ENCODE assay signal across 22 cellular contexts in genomic region chr11:16026849-16027248, GRCh38.
DNase-seq lines count a peak whose midpoint lies in the region; ATAC-seq lines count a peak whose summit lies in the region.
"Had no signal": no experiment of that assay in that cellular context is flagged by ENCODE, and none has a peak within 500 bp of the region (broad histone marks: within the 10 kb centered on the region; RNA-seq: fewer than 3 reads in every experiment).

No MANE protein-coding gene starts in this region.

- no peak overlapping the region for H3K4me3 Mint-ChIP-seq in naive thymus-derived CD4-positive, alpha-beta T cell
- H3K4me3 Mint-ChIP-seq in T-helper 17 cell = no peak overlapping the region
- H3K4me3 Mint-ChIP-seq: B cell; CD4-positive, CD25-positive, alpha-beta regulatory T cell; CD8-positive, alpha-beta T cell; H9; HFFc6 had no signal

- H3K9ac ChIP-seq in SK-N-MC (ENCODE audit: insufficient read length) = no peak overlapping the region
- H3K9ac ChIP-seq: BLaER1, GM23248 had no signal

- POLR2A ChIA-PET in naive thymus-derived CD4-positive, alpha-beta T cell (lab: Charles Lee) = no interaction called here

- H3K9me3 Mint-ChIP-seq in naive thymus-derived CD4-positive, alpha-beta T cell = peaks cover 0 to 3% (median 0%) of the 10 kb centered on the region in 11 donors
- H3K9me3 Mint-ChIP-seq: CD8-positive, alpha-beta T cell; H9; HFFc6 had no signal

- H3K9me3 ChIP-seq in SK-N-MC (ENCODE audit: low read depth, low read length) (no peaks in the 10 kb centered on the region), T-helper 17 cell (ENCODE audit: control insufficient read depth, low read length, poor library complexity, severe bottlenecking) (no peaks in the 10 kb centered on the region)
- no peaks in the 10 kb centered on the region for H3K9me3 ChIP-seq in naive thymus-derived CD4-positive, alpha-beta T cell (ENCODE audit: control insufficient read depth in 2 of 3, low read length in 3 of 3)
- H3K9me3 ChIP-seq: BLaER1 had no signal

- H3K36me3 ChIP-seq in SK-N-MC (ENCODE audit: insufficient read depth, low read length) (peaks cover 13% of the 10 kb centered on the region; the same call in 1 of the 2 replicates), H7 (replicated peaks; ENCODE audit: control insufficient read depth, insufficient read depth, low read length) (no peaks in the 10 kb centered on the region)
- no peaks in the 10 kb centered on the region for H3K36me3 ChIP-seq in naive thymus-derived CD4-positive, alpha-beta T cell (ENCODE audit: control insufficient read depth in 2 of 3, insufficient read depth in 3 of 3, low read length in 3 of 3)
- H3K36me3 ChIP-seq: BLaER1 had no signal

- DNase-seq in NCI-H748 (lab: John Stamatoyannopoulos, UW; ENCODE audit: unreplicated experiment) (peak; percentile 44), NCI-H748 treated with DMSO at 0.1 percent for 48 hours (lab: John Stamatoyannopoulos, UW) (no peak), NCI-H146 (lab: John Stamatoyannopoulos, UW) (peak; percentile 27), SK-N-MC (ENCODE audit: low read depth, low spot score) (no peak), H7 (no peak), T-helper 17 cell (no peak)
- no peak for DNase-seq in naive thymus-derived CD4-positive, alpha-beta T cell
- DNase-seq: CD4-positive, CD25-positive, alpha-beta regulatory T cell; CD8-positive, alpha-beta T cell; DMS 273 treated with DMSO at 0.1 percent for 48 hours; DMS79; EL; GDM1; GM23248; H9; HFFc6 had no signal

- no peaks in the 10 kb centered on the region for H3K27me3 ChIP-seq in naive thymus-derived CD4-positive, alpha-beta T cell (ENCODE audit: control insufficient read depth in 2 of 2, insufficient read depth in 2 of 2, low read length in 2 of 2)
- no peaks in the 10 kb centered on the region for H3K27me3 ChIP-seq in H7 (ENCODE audit: control insufficient read depth, insufficient read depth, low read length)
- H3K27me3 ChIP-seq: BLaER1 had no signal

- CTCF ChIA-PET in naive thymus-derived CD4-positive, alpha-beta T cell (lab: Charles Lee) = no interaction called here

- no peak for ATAC-seq in naive thymus-derived CD4-positive, alpha-beta T cell
- ATAC-seq in T-helper 17 cell = no peak
- ATAC-seq: CD8-positive, alpha-beta T cell; GM12878; HCT116 had no signal

- H3K27ac Mint-ChIP-seq in naive thymus-derived CD4-positive, alpha-beta T cell = no peak overlapping the region
- no peak overlapping the region for H3K27ac Mint-ChIP-seq in T-helper 17 cell
- H3K27ac Mint-ChIP-seq: B cell; CD4-positive, CD25-positive, alpha-beta regulatory T cell; CD8-positive, alpha-beta T cell; HFFc6 had no signal

- no peaks in the 10 kb centered on the region for H3K27me3 Mint-ChIP-seq in naive thymus-derived CD4-positive, alpha-beta T cell
- no peaks in the 10 kb centered on the region for H3K27me3 Mint-ChIP-seq in T-helper 17 cell
- H3K27me3 Mint-ChIP-seq: B cell; CD4-positive, CD25-positive, alpha-beta regulatory T cell had no signal

- H3K4me3 ChIP-seq in SK-N-MC (no peak overlapping the region), H7 (ENCODE audit: insufficient read depth, low read depth, low read length) (no peak overlapping the region)
- no peak overlapping the region for H3K4me3 ChIP-seq in naive thymus-derived CD4-positive, alpha-beta T cell (ENCODE audit: low read length)
- H3K4me3 ChIP-seq: BLaER1, GM12878, GM23248 had no signal

- H3K4me1 ChIP-seq in naive thymus-derived CD4-positive, alpha-beta T cell (ENCODE audit: control insufficient read depth in 2 of 2, insufficient read depth in 2 of 2, low read length in 2 of 2) = no peaks in the 10 kb centered on the region
- H3K4me1 ChIP-seq: BLaER1 had no signal

- intact Hi-C loops in naive thymus-derived CD4-positive, alpha-beta T cell (cut with micrococcal nuclease) = no loop called here

- H3K4me1 Mint-ChIP-seq in naive thymus-derived CD4-positive, alpha-beta T cell = no peaks in the 10 kb centered on the region
- H3K4me1 Mint-ChIP-seq in T-helper 17 cell = no peaks in the 10 kb centered on the region
- H3K4me1 Mint-ChIP-seq: B cell; CD4-positive, CD25-positive, alpha-beta regulatory T cell had no signal

- H3K36me3 Mint-ChIP-seq in naive thymus-derived CD4-positive, alpha-beta T cell = no peaks in the 10 kb centered on the region
- H3K36me3 Mint-ChIP-seq in T-helper 17 cell (ENCODE audit: low read depth) = no peaks in the 10 kb centered on the region
- H3K36me3 Mint-ChIP-seq: CD4-positive, CD25-positive, alpha-beta regulatory T cell; CD8-positive, alpha-beta T cell had no signal

- peak overlapping the region; percentile 92; the same call in 1 of the 2 replicates for H3K27ac ChIP-seq in SK-N-MC
- no peak overlapping the region for H3K27ac ChIP-seq in naive thymus-derived CD4-positive, alpha-beta T cell (ENCODE audit: low read depth, low read length)
- H3K27ac ChIP-seq: 22Rv1, BLaER1, C4-2B, GM23248 had no signal

Comparison
In these comparisons a context has a peak if more than half of its experiments do, and no peak if none do; other contexts are left out.
1. DNase-seq: peak in NCI-H748 (single experiment) and NCI-H146 (single experiment); none in NCI-H748 treated with DMSO at 0.1 percent for 48 hours (single experiment), SK-N-MC (single experiment), naive thymus-derived CD4-positive, alpha-beta T cell (0 of 9), H7 (single experiment) and T-helper 17 cell (0 of 3).